1 cellular context compared by ENCODE assay signal in genomic region chr2:127498386-127498785, GRCh38.
TF ChIP-seq lines count a peak whose summit lies in the region.

No MANE protein-coding gene starts in this region.

TF ChIP-seq in HepG2, 621 proteins besides CTCF, POLR2A, EP300 and RAD21:
- TF ChIP-seq SMC3 (IDR thresholded peaks at IDR 0.05; ENCODE audit: low read length) (peak; percentile 44; the same call in 1 of the 2 replicates), CHD2 (IDR thresholded peaks at IDR 0.05; ENCODE audit: low read depth, low read length) (no peak), ZNF850 (CRISPR knock-in tag; conservative IDR thresholded peaks at IDR 0.05) (no peak), ELF1 (CRISPR knock-in tag; IDR thresholded peaks at IDR 0.05) (no peak), ZBTB3 (CRISPR knock-in tag; IDR thresholded peaks at IDR 0.05; ENCODE audit: borderline replicate concordance, low read depth) (no peak), ARID3A (IDR thresholded peaks at IDR 0.05; ENCODE audit: low read depth, low read length) (peak; percentile 70; the same call in 1 of the 2 replicates), FOXP1 (IDR thresholded peaks at IDR 0.05) (no peak), FOXP1 (CRISPR knock-in tag; IDR thresholded peaks at IDR 0.05) (peak; percentile 54; the same call in 1 of the 2 replicates), HNRNPK (IDR thresholded peaks at IDR 0.05; ENCODE audit: low read depth, low read length, poor library complexity, severe bottlenecking) (no peak), RFXAP (CRISPR knock-in tag; IDR thresholded peaks at IDR 0.05; ENCODE audit: borderline replicate concordance) (no peak), CEBPB (IDR thresholded peaks at IDR 0.05; ENCODE audit: borderline replicate concordance, low read depth, low read length) (peak; percentile 99), CREB1 (IDR thresholded peaks at IDR 0.05) (no peak), CREB1 (CRISPR knock-in tag; IDR thresholded peaks at IDR 0.05) (0 out of 2 replicates have a peak, but pooled peaks have one; percentile 20), FOXA3 (CRISPR knock-in tag; IDR thresholded peaks at IDR 0.05) (peak; percentile 12; the same call in 1 of the 2 replicates), GATAD2A (CRISPR knock-in tag; IDR thresholded peaks at IDR 0.05) (0 out of 2 replicates have a peak, but pooled peaks have one; percentile 27), CEBPG (CRISPR knock-in tag; IDR thresholded peaks at IDR 0.05) (peak; percentile 82), ARID5B (CRISPR knock-in tag; IDR thresholded peaks at IDR 0.05) (0 out of 2 replicates have a peak, but pooled peaks have one; percentile 9)
